1 cellular context compared by ENCODE assay signal in genomic region chr4:139176299-139177048, GRCh38.
TF ChIP-seq lines count a peak whose summit lies in the region.

No MANE protein-coding gene starts in this region.

TF ChIP-seq in K562, 482 proteins besides CTCF, POLR2A, EP300 and RAD21 (continued from another document and continues in another):
- peak; percentile 96 for TF ChIP-seq TFAP4 (CRISPR knock-in tag; IDR thresholded peaks at IDR 0.05; ENCODE audit: borderline replicate concordance)
- peak; percentile 46; the same call in 1 of the 2 replicates for TF ChIP-seq PHF8 (IDR thresholded peaks at IDR 0.05; ENCODE audit: borderline replicate concordance, low read length)
- TF ChIP-seq MGA (IDR thresholded peaks at IDR 0.05) = no peak
- no peak for TF ChIP-seq USF1 (CRISPR knock-in tag; IDR thresholded peaks at IDR 0.05)
- TF ChIP-seq CLOCK (CRISPR knock-in tag; IDR thresholded peaks at IDR 0.05; ENCODE audit: borderline replicate concordance) = no peak
- no peak for TF ChIP-seq ZFP91 (CRISPR knock-in tag; IDR thresholded peaks at IDR 0.05)
- TF ChIP-seq ARHGAP35 (IDR thresholded peaks at IDR 0.05; ENCODE audit: partially characterized antibody) = no peak
- no peak for TF ChIP-seq HDAC2 (IDR thresholded peaks at IDR 0.05)
- no peak for TF ChIP-seq ZNF512 (tag; IDR thresholded peaks at IDR 0.05)
- TF ChIP-seq ZNF274 (IDR thresholded peaks at IDR 0.05; ENCODE audit: borderline replicate concordance, low read depth, low read length) = no peak
- no peak for TF ChIP-seq PATZ1 (CRISPR knock-in tag; IDR thresholded peaks at IDR 0.05; ENCODE audit: borderline replicate concordance)
- no peak for TF ChIP-seq ZNF41 (CRISPR knock-in tag; conservative IDR thresholded peaks at IDR 0.05)
- no peak for TF ChIP-seq ZNF12 (CRISPR knock-in tag; IDR thresholded peaks at IDR 0.05)
- TF ChIP-seq FOXK2 (conservative IDR thresholded peaks at IDR 0.05 in 1 of 2, IDR thresholded peaks at IDR 0.05 in 1 of 2; ENCODE audit: low read depth in 2 of 2) = peak; percentile 97
- TF ChIP-seq MEIS2 (IDR thresholded peaks at IDR 0.05; ENCODE audit: partially characterized antibody) = no peak
- peak; percentile 10 for TF ChIP-seq RBM22 (IDR thresholded peaks at IDR 0.05; ENCODE audit: low read depth, low read length, poor library complexity, severe bottlenecking)
- no peak for TF ChIP-seq ZBTB17 (CRISPR knock-in tag; IDR thresholded peaks at IDR 0.05)
- no peak for TF ChIP-seq ZNF76 (CRISPR knock-in tag; IDR thresholded peaks at IDR 0.05; ENCODE audit: borderline replicate concordance)
- no peak for TF ChIP-seq CHD4 (IDR thresholded peaks at IDR 0.05; ENCODE audit: insufficient read depth, insufficient replicate concordance, low read depth, low read length, poor library complexity, severe bottlenecking)
- no peak for TF ChIP-seq CSDE1 (IDR thresholded peaks at IDR 0.05)
- no peak for TF ChIP-seq KDM1A (IDR thresholded peaks at IDR 0.05)
